In genomic region chr1:244833734-244834595, GRCh38 we compare ENCODE assay signal across 8 cellular contexts. TPM values are rescaled to one million over a fixed set of nuclear protein-coding genes. Genes with fewer than 3 reads are reported as not detected.
DNase-seq lines count a peak whose midpoint lies in the region; ATAC-seq and TF ChIP-seq lines count a peak whose summit lies in the region.

No MANE protein-coding gene starts in this region.

- no peaks in the 10 kb centered on the region for H3K9me3 ChIP-seq in SU-DHL-6 (ENCODE audit: insufficient read depth, low read length)
- H3K9me3 ChIP-seq in cardiac muscle cell (ENCODE audit: low read depth): no peaks in the 10 kb centered on the region
- no peaks in the 10 kb centered on the region for H3K9me3 ChIP-seq in trophoblast cell (ENCODE audit: insufficient read depth, low read depth, low read length)
- H3K9me3 ChIP-seq in vagina: no peaks in the 10 kb centered on the region

- H3K4me3 ChIP-seq in NB4 (ENCODE audit: low read depth, low read length): peak overlapping the region; percentile 74
- peak overlapping the region; percentile 98 for H3K4me3 ChIP-seq in SU-DHL-6 (ENCODE audit: insufficient read depth, low read length, poor library complexity, severe bottlenecking)
- peak overlapping the region; percentile 57 for H3K4me3 ChIP-seq in cardiac muscle cell
- H3K4me3 ChIP-seq in trophoblast cell (ENCODE audit: low read depth, low read length): no peak overlapping the region
- peak overlapping the region; percentile 85 for H3K4me3 ChIP-seq in vagina

- peak overlapping the region; percentile 90 for H4K91ac ChIP-seq in trophoblast cell (ENCODE audit: low read depth, low read length)

- no peaks in the 10 kb centered on the region for H3K9me2 ChIP-seq in SU-DHL-6 (replicated peaks; ENCODE audit: insufficient read depth, low read length)

- H2BK5ac ChIP-seq in trophoblast cell (ENCODE audit: low read depth, low read length, poor library complexity): peak overlapping the region; percentile 56

- peak; percentile 6 for ATAC-seq in GM19467 (IDR thresholded peaks at IDR 0.05; ENCODE audit: unreplicated experiment)
- ATAC-seq in activated naive CD8-positive, alpha-beta T cell treated with anti-CD3 and anti-CD28 coated beads, Interleukin-2, amount 50 U/mL, for 24 hours: no peak

- H4K8ac ChIP-seq in trophoblast cell (ENCODE audit: low read depth, low read length): peak overlapping the region; percentile 82

- peaks cover 32% of the 10 kb centered on the region for H3K79me2 ChIP-seq in SU-DHL-6 (ENCODE audit: insufficient read depth, low read length)
- peaks cover 6% of the 10 kb centered on the region for H3K79me2 ChIP-seq in trophoblast cell (ENCODE audit: control insufficient read depth, insufficient read depth, low read length, poor library complexity)

- DNase-seq in NB4 (ENCODE audit: low read depth) (peak; percentile 83), cardiac muscle cell (ENCODE audit: low read depth in 1 of 2, low spot score in 1 of 2) (peak; percentile 48 to 79), trophoblast cell (peak; percentile 66 to 87), vagina (ENCODE audit: extremely low spot score in 2 of 2) (no peak)
- DNase-seq in activated naive CD8-positive, alpha-beta T cell treated with anti-CD3 and anti-CD28 coated beads, Interleukin-2, amount 50 U/mL, for 24 hours: peak; percentile 59

- H2AFZ ChIP-seq in SU-DHL-6 (ENCODE audit: low read depth, low read length, severe bottlenecking) (peak overlapping the region; percentile 98), trophoblast cell (ENCODE audit: insufficient read depth, low read length, poor library complexity) (peak overlapping the region; percentile 77)

- peaks cover 50% of the 10 kb centered on the region for H3F3A ChIP-seq in SU-DHL-6 (ENCODE audit: insufficient read depth)

- WGBS in trophoblast cell (ENCODE audit: extremely low coverage, insufficient coverage, insufficient read length): no CpG with 5 or more reads among the region's 32 CpGs

- H3K9me3 Mint-ChIP-seq in activated naive CD8-positive, alpha-beta T cell treated with anti-CD3 and anti-CD28 coated beads, Interleukin-2, amount 50 U/mL, for 24 hours: no peaks in the 10 kb centered on the region

- peak overlapping the region; percentile 8 for H3K4ac ChIP-seq in trophoblast cell (ENCODE audit: low read depth, low read length)

- H3K9ac ChIP-seq in SU-DHL-6 (ENCODE audit: low read length): peak overlapping the region; percentile 98
- peak overlapping the region; percentile 67 for H3K9ac ChIP-seq in trophoblast cell (ENCODE audit: low read length)

- H3K14ac ChIP-seq in trophoblast cell (ENCODE audit: low read length): peak overlapping the region; percentile 78

- H2AK5ac ChIP-seq in trophoblast cell (ENCODE audit: low read length): no peak overlapping the region

- TF ChIP-seq POLR2A in NB4 (IDR thresholded peaks at IDR 0.05; ENCODE audit: extremely low read depth, insufficient read length): peak; percentile 30
- no peak for TF ChIP-seq POLR2A in vagina (IDR thresholded peaks at IDR 0.05)

- no peaks in the 10 kb centered on the region for H4K20me1 ChIP-seq in SU-DHL-6 (ENCODE audit: low read depth, low read length)

- peak overlapping the region; percentile 92 for H3K4me3 Mint-ChIP-seq in activated naive CD8-positive, alpha-beta T cell treated with anti-CD3 and anti-CD28 coated beads, Interleukin-2, amount 50 U/mL, for 24 hours

- H3K36me3 Mint-ChIP-seq in activated naive CD8-positive, alpha-beta T cell treated with anti-CD3 and anti-CD28 coated beads, Interleukin-2, amount 50 U/mL, for 24 hours (ENCODE audit: low read depth): peaks cover 28% of the 10 kb centered on the region

- no peak overlapping the region for H3K23ac ChIP-seq in trophoblast cell (ENCODE audit: low read length)

- H3K4me1 Mint-ChIP-seq in activated naive CD8-positive, alpha-beta T cell treated with anti-CD3 and anti-CD28 coated beads, Interleukin-2, amount 50 U/mL, for 24 hours: peaks cover 41% of the 10 kb centered on the region

- H3K27ac ChIP-seq in C4-2B: peak overlapping the region; percentile 95
- H3K27ac ChIP-seq in SU-DHL-6 (ENCODE audit: low read depth, low read length): peak overlapping the region; percentile 94
- peak overlapping the region; percentile 100 for H3K27ac ChIP-seq in cardiac muscle cell
- peak overlapping the region; percentile 100 for H3K27ac ChIP-seq in trophoblast cell (ENCODE audit: low read depth, low read length)
- peak overlapping the region; percentile 99 for H3K27ac ChIP-seq in vagina

- intact Hi-C loops in vagina (cut with DNase I): loop anchor here (10.0 kb wide), 2 partner anchors 141 to 1569 kb away; no protein-coding TSS in a partner anchor

- H3K27ac Mint-ChIP-seq in activated naive CD8-positive, alpha-beta T cell treated with anti-CD3 and anti-CD28 coated beads, Interleukin-2, amount 50 U/mL, for 24 hours: peak overlapping the region; percentile 99

- H3K27me3 ChIP-seq in SU-DHL-6 (ENCODE audit: low read length): no peaks in the 10 kb centered on the region
- no peaks in the 10 kb centered on the region for H3K27me3 ChIP-seq in cardiac muscle cell
- no peaks in the 10 kb centered on the region for H3K27me3 ChIP-seq in trophoblast cell (ENCODE audit: insufficient read depth, low read length)
- H3K27me3 ChIP-seq in vagina: no peaks in the 10 kb centered on the region

- no peaks in the 10 kb centered on the region; the same call in 1 of the 2 replicates for H3K36me3 ChIP-seq in SU-DHL-6 (ENCODE audit: low read length)
- no peaks in the 10 kb centered on the region for H3K36me3 ChIP-seq in cardiac muscle cell
- H3K36me3 ChIP-seq in trophoblast cell (ENCODE audit: control insufficient read depth in 1 of 2, insufficient read depth in 2 of 2, low read length in 2 of 2): peaks cover 0 to 3% of the 10 kb centered on the region in 2 experiments
- peaks cover 0 to 2% of the 10 kb centered on the region in 2 donors for H3K36me3 ChIP-seq in vagina

- no peak overlapping the region for H3K18ac ChIP-seq in trophoblast cell (ENCODE audit: low read length)

- H3K4me1 ChIP-seq in cardiac muscle cell (ENCODE audit: low read depth): peaks cover 18% of the 10 kb centered on the region
- H3K4me1 ChIP-seq in trophoblast cell (ENCODE audit: control insufficient read depth in 1 of 2, insufficient read depth in 2 of 2, low read length in 2 of 2): no peaks in the 10 kb centered on the region
- peaks cover 27% of the 10 kb centered on the region for H3K4me1 ChIP-seq in vagina

- peak overlapping the region; percentile 54 for H2BK120ac ChIP-seq in trophoblast cell (ENCODE audit: insufficient read depth, low read length, poor library complexity)

- H3K27me3 Mint-ChIP-seq in activated naive CD8-positive, alpha-beta T cell treated with anti-CD3 and anti-CD28 coated beads, Interleukin-2, amount 50 U/mL, for 24 hours: no peaks in the 10 kb centered on the region

- H3K79me1 ChIP-seq in trophoblast cell (ENCODE audit: low read length): peaks cover 21% of the 10 kb centered on the region

- H3K4me2 ChIP-seq in SU-DHL-6 (ENCODE audit: low read depth, low read length, poor library complexity, severe bottlenecking) (peak overlapping the region; percentile 97), trophoblast cell (ENCODE audit: low read length) (peak overlapping the region; percentile 82)

- H2BK12ac ChIP-seq in trophoblast cell (ENCODE audit: low read length): no peak overlapping the region

- H4K12ac ChIP-seq in trophoblast cell (ENCODE audit: low read depth, low read length): peak overlapping the region; percentile 77

- TF ChIP-seq CTCF in C4-2B (conservative IDR thresholded peaks at IDR 0.05) (no peak), NB4 (IDR thresholded peaks at IDR 0.05; ENCODE audit: low read depth, low read length) (peak; percentile 33), SU-DHL-6 (IDR thresholded peaks at IDR 0.05; ENCODE audit: insufficient read depth, low read length, poor library complexity, severe bottlenecking) (no peak), cardiac muscle cell (IDR thresholded peaks at IDR 0.05; ENCODE audit: low read depth, low read length) (peak; percentile 26), vagina (IDR thresholded peaks at IDR 0.05) (peak in 1 of 3 experiments; percentile 30)

RNA-seq across cellular contexts. Expression of gene COX20, which starts 1.5 kb away (rescaled TPM):
- total RNA-seq in cardiac muscle cell (51.2 and 55.8 TPM in 2 replicates), vagina (24.1 TPM)
- polyA plus RNA-seq in cardiac muscle cell: 68.1 and 104 TPM in 2 replicates
- polyA plus RNA-seq in trophoblast cell (2013): 97.6 and 104 TPM in 2 replicates

RNA-seq across cellular contexts. Expression of gene HNRNPU, which starts 30.4 kb away (rescaled TPM):
- 267 and 447 TPM in 2 replicates for total RNA-seq in cardiac muscle cell
- polyA plus RNA-seq in cardiac muscle cell: 345 and 382 TPM in 2 replicates
- polyA plus RNA-seq in trophoblast cell (2013): 342 and 352 TPM in 2 replicates
- 293 TPM for total RNA-seq in vagina

Comparison
In these comparisons a context has a peak if more than half of its experiments do, and no peak if none do; other contexts are left out.
1. CTCF ChIP-seq: peak in NB4 (single experiment) and cardiac muscle cell (single experiment); none in C4-2B (single experiment) and SU-DHL-6 (single experiment).
2. DNase-seq: peak in NB4 (single experiment), activated naive CD8-positive, alpha-beta T cell treated with anti-CD3 and anti-CD28 coated beads, Interleukin-2, amount 50 U/mL, for 24 hours (single experiment), cardiac muscle cell (2 of 2) and trophoblast cell (2 of 2); none in vagina (0 of 2).
3. Peak in every context shown above with its lines, with median percentiles within 50 percentile points of each other: H3K27ac ChIP-seq.